Comparison of ENCODE assay signal across 1 cellular context in the genomic region with DNA sequence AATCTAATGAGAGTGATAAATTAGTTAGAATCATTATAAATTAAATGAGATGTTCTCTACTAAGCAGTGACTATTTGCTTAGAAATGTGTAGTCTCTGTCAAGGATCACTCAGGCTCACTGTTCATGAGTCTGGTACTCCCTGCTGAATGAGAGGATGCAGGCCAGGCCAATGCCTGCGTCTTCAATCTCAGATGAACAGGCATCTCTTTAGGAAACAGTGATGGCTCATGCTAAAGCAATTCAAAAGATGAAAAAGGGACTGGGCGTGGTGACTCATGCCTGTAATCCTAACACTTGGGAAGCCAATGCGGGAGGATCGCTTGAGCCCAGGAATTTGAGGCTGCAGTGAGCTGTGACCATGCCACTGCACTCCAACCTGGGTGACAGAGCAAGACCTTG.
TF ChIP-seq lines count a peak whose summit lies in the region.

No MANE protein-coding gene starts in this region.

TF ChIP-seq in HEK293, 187 proteins besides CTCF, POLR2A, EP300 and RAD21 (continued from another document):
- peak; percentile 29; the same call in 1 of the 2 replicates for TF ChIP-seq GLIS1 (tag by site-specific recombination; IDR thresholded peaks at IDR 0.05)
